ENCODE assay signal across 19 cellular contexts in genomic region chr7:109092268-109092667, GRCh38.
DNase-seq lines count a peak whose midpoint lies in the region; ATAC-seq and TF ChIP-seq lines count a peak whose summit lies in the region.
"Had no signal": no experiment of that assay in that cellular context is flagged by ENCODE, and none has a peak within 500 bp of the region (broad histone marks: within the 10 kb centered on the region; RNA-seq: fewer than 3 reads in every experiment).

No MANE protein-coding gene starts in this region.

- no peaks in the 10 kb centered on the region for H3K79me2 ChIP-seq in DND-41 (ENCODE audit: insufficient read depth, low read length)

- TF ChIP-seq CTCF in DND-41 (IDR thresholded peaks at IDR 0.05; ENCODE audit: borderline replicate concordance, extremely low read depth, low read length, poor library complexity, severe bottlenecking) (peak; percentile 34), foreskin keratinocyte (conservative IDR thresholded peaks at IDR 0.05) (no peak), natural killer cell (IDR thresholded peaks at IDR 0.05) (no peak)

- no peak overlapping the region for H3K9ac ChIP-seq in DND-41 (ENCODE audit: low read depth, low read length)

- no peaks in the 10 kb centered on the region for H3K36me3 Mint-ChIP-seq in natural killer cell
- H3K36me3 Mint-ChIP-seq: stimulated activated naive B cell treated with anti-CD40 and anti-IgM and Interleukin-4, amounts not matched to agents 10 μg/mL and 1 μg/mL and 100 μg/mL, for 72 hours had no signal

- H3K9me3 Mint-ChIP-seq in natural killer cell = peaks cover 6 to 13% of the 10 kb centered on the region in 2 donors

- no peaks in the 10 kb centered on the region for H4K20me1 ChIP-seq in DND-41 (ENCODE audit: insufficient read depth, low read length)

- no peak for ATAC-seq in DND-41 (ENCODE audit: insufficient read depth, low read depth)
- peak; percentile 44 for ATAC-seq in HG03342 (IDR thresholded peaks at IDR 0.05; ENCODE audit: unreplicated experiment)
- peak; percentile 37 for ATAC-seq in left lobe of liver
- no peak for ATAC-seq in foreskin keratinocyte
- no peak for ATAC-seq in natural killer cell
- ATAC-seq: activated CD8-positive, alpha-beta T cell treated with anti-CD3 and anti-CD28 coated beads, Interleukin-2, amount 10 ng/mL, durations not matched to agents 7 days and 5 days; effector memory CD8-positive, alpha-beta T cell; lower lobe of right lung; right cardiac atrium; stimulated activated naive B cell treated with anti-CD40 and anti-IgM and Interleukin-4, amounts not matched to agents 10 μg/mL and 1 μg/mL and 100 μg/mL, for 72 hours had no signal

- intact Hi-C loops in natural killer cell (cut with micrococcal nuclease) = no loop called here

- no peak overlapping the region for H3K4me3 ChIP-seq in DND-41 (ENCODE audit: low read depth in 1 of 2, low read length in 2 of 2)
- H3K4me3 ChIP-seq: ascending aorta, lower lobe of right lung, SJCRH30 had no signal

- no peaks in the 10 kb centered on the region for H3K9me3 ChIP-seq in DND-41 (ENCODE audit: insufficient read depth, low read length, severe bottlenecking)
- H3K9me3 ChIP-seq: ascending aorta, lower lobe of right lung, SJCRH30 had no signal

- H3K27ac Mint-ChIP-seq in natural killer cell = no peak overlapping the region
- H3K27ac Mint-ChIP-seq: activated CD8-positive, alpha-beta T cell treated with anti-CD3 and anti-CD28 coated beads, Interleukin-2, amount 10 ng/mL, durations not matched to agents 7 days and 5 days; activated naive CD4-positive, alpha-beta T cell treated with anti-CD3 and anti-CD28 coated beads for 36 hours; activated T-cell treated with anti-CD3 and anti-CD28 coated beads, Interleukin-2, amount 50 U/mL, for 24 hours; effector memory CD8-positive, alpha-beta T cell; stimulated activated naive B cell treated with anti-CD40 and anti-IgM and Interleukin-4, amounts not matched to agents 10 μg/mL and 1 μg/mL and 100 μg/mL, for 72 hours; T-helper 2 cell treated with Interferon-gamma antibody and Interleukin-4, amounts not matched to agents 5 μg/mL and 100 μg/mL, for 36 hours had no signal

- H3K27me3 ChIP-seq in DND-41 (ENCODE audit: insufficient read depth, low read length, poor library complexity) = no peaks in the 10 kb centered on the region
- H3K27me3 ChIP-seq in foreskin keratinocyte = no peaks in the 10 kb centered on the region
- H3K27me3 ChIP-seq: ascending aorta, SJCRH30 had no signal

- H3K4me3 Mint-ChIP-seq in natural killer cell = no peak overlapping the region
- H3K4me3 Mint-ChIP-seq: activated CD8-positive, alpha-beta T cell treated with anti-CD3 and anti-CD28 coated beads, Interleukin-2, amount 10 ng/mL, durations not matched to agents 7 days and 5 days; activated naive CD4-positive, alpha-beta T cell treated with anti-CD3 and anti-CD28 coated beads for 36 hours; activated T-cell treated with anti-CD3 and anti-CD28 coated beads, Interleukin-2, amount 50 U/mL, for 24 hours; effector memory CD8-positive, alpha-beta T cell; stimulated activated naive B cell treated with anti-CD40 and anti-IgM and Interleukin-4, amounts not matched to agents 10 μg/mL and 1 μg/mL and 100 μg/mL, for 72 hours; T-helper 2 cell treated with Interferon-gamma antibody and Interleukin-4, amounts not matched to agents 5 μg/mL and 100 μg/mL, for 36 hours had no signal

- H3K27me3 Mint-ChIP-seq in natural killer cell (ENCODE audit: low read depth in 2 of 2) = no peaks in the 10 kb centered on the region
- H3K27me3 Mint-ChIP-seq: activated T-cell treated with anti-CD3 and anti-CD28 coated beads, Interleukin-2, amount 50 U/mL, for 24 hours; effector memory CD8-positive, alpha-beta T cell; stimulated activated naive B cell treated with anti-CD40 and anti-IgM and Interleukin-4, amounts not matched to agents 10 μg/mL and 1 μg/mL and 100 μg/mL, for 72 hours had no signal

- H3K4me1 Mint-ChIP-seq in natural killer cell = no peaks in the 10 kb centered on the region
- H3K4me1 Mint-ChIP-seq: stimulated activated naive B cell treated with anti-CD40 and anti-IgM and Interleukin-4, amounts not matched to agents 10 μg/mL and 1 μg/mL and 100 μg/mL, for 72 hours had no signal

- H2AFZ ChIP-seq in DND-41 (ENCODE audit: low read depth, low read length) = no peak overlapping the region; the same call in 1 of the 2 replicates

- H3K27ac ChIP-seq in DND-41 (ENCODE audit: low read length) = no peak overlapping the region
- H3K27ac ChIP-seq in foreskin keratinocyte = no peak overlapping the region
- H3K27ac ChIP-seq: ascending aorta, lower lobe of right lung, SJCRH30 had no signal

- no peak overlapping the region for H3K4me2 ChIP-seq in DND-41 (ENCODE audit: insufficient read depth, low read length)

- DNase-seq in DND-41 (no peak), RKO (ENCODE audit: low spot score) (peak; percentile 33), left lobe of liver (ENCODE audit: low spot score) (no peak), foreskin keratinocyte (no peak), natural killer cell (no peak), NCI-H2227 (lab: John Stamatoyannopoulos, UW; ENCODE audit: unreplicated experiment) (no peak)
- DNase-seq: activated CD8-positive, alpha-beta T cell treated with anti-CD3 and anti-CD28 coated beads, Interleukin-2, amount 10 ng/mL, durations not matched to agents 7 days and 5 days; activated naive CD4-positive, alpha-beta T cell treated with anti-CD3 and anti-CD28 coated beads for 36 hours; activated T-cell treated with anti-CD3 and anti-CD28 coated beads, Interleukin-2, amount 50 U/mL, for 24 hours; effector memory CD8-positive, alpha-beta T cell; lower lobe of right lung; NCI-H1694 treated with DMSO at 0.1 percent for 48 hours; NCI-H446; right cardiac atrium; SJCRH30; stimulated activated naive B cell treated with anti-CD40 and anti-IgM and Interleukin-4, amounts not matched to agents 10 μg/mL and 1 μg/mL and 100 μg/mL, for 72 hours had no signal

- H3K36me3 ChIP-seq in DND-41 (ENCODE audit: insufficient read depth, low read length) = no peaks in the 10 kb centered on the region
- H3K36me3 ChIP-seq: ascending aorta, lower lobe of right lung, SJCRH30 had no signal

- H3K4me1 ChIP-seq in DND-41 (ENCODE audit: insufficient read depth, low read length) (no peaks in the 10 kb centered on the region), foreskin keratinocyte (no peaks in the 10 kb centered on the region)
- H3K4me1 ChIP-seq: ascending aorta, lower lobe of right lung, SJCRH30 had no signal

Comparison
In these comparisons a context has a peak if more than half of its experiments do, and no peak if none do; other contexts are left out.
1. ATAC-seq: peak in HG03342 (single experiment) and left lobe of liver (single experiment); none in DND-41 (single experiment), foreskin keratinocyte (single experiment) and natural killer cell (0 of 3).